Comparison of ENCODE assay signal across 15 cellular contexts in the genomic region with DNA sequence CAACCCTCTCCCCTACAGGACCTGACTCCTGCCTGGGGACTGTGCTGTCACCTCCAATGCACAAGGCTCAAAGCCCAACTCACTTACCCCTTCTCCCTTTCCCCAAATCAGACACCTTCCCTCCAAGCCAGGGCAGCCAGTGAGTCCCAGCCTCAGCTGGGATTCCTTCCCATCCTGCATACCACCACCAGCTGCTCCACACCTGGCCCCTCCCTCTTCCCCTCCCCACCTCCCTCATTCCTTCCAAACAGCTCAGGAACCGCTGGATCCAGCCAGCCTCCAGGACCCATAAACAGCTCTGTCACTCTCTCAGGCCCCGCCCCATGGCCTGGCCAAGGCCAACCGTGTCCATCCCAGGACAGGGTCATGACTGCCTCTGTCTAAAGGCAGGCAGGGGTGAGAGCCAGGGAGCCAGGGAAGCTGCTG. TPM values are rescaled to one million over a fixed set of nuclear protein-coding genes. Genes with fewer than 3 reads are reported as not detected.
DNase-seq lines count a peak whose midpoint lies in the region; ATAC-seq lines count a peak whose summit lies in the region.
"Had no signal": no experiment of that assay in that cellular context is flagged by ENCODE, and none has a peak within 500 bp of the region (broad histone marks: within the 10 kb centered on the region; RNA-seq: fewer than 3 reads in every experiment).

No MANE protein-coding gene starts in this region.

- H3K23ac ChIP-seq in mesendoderm (ENCODE audit: low read length) = no peak overlapping the region

- H3K9me3 ChIP-seq in aorta (ENCODE audit: control insufficient read depth, low read length) = no peaks in the 10 kb centered on the region
- H3K9me3 ChIP-seq: suprapubic skin had no signal

- H4K5ac ChIP-seq in mesendoderm (ENCODE audit: low read length) = no peak overlapping the region

- ATAC-seq in effector memory CD8-positive, alpha-beta T cell (replicated peaks) = no peak
- ATAC-seq in aorta (ENCODE audit: low FRiP score) = no peak
- ATAC-seq: activated naive CD8-positive, alpha-beta T cell treated with anti-CD3 and anti-CD28 coated beads, Interleukin-2, amount 50 U/mL, for 24 hours had no signal

- H3K4me1 ChIP-seq in mesendoderm (ENCODE audit: control insufficient read depth, low read depth, low read length) (peaks cover 2% of the 10 kb centered on the region), aorta (ENCODE audit: control insufficient read depth in 1 of 2, insufficient read depth in 2 of 2, low read length in 2 of 2) (peaks cover 0 to 2% of the 10 kb centered on the region in 2 donors)

- H3K9ac ChIP-seq in mesendoderm (ENCODE audit: low read length) = no peak overlapping the region

- H4K8ac ChIP-seq in mesendoderm (ENCODE audit: low read depth, low read length) = no peak overlapping the region

- H3K56ac ChIP-seq in mesendoderm (ENCODE audit: low read length) = no peak overlapping the region

- no peak overlapping the region for H2BK120ac ChIP-seq in mesendoderm (ENCODE audit: low read depth, low read length)

- H3K4me1 Mint-ChIP-seq in effector memory CD8-positive, alpha-beta T cell (ENCODE audit: low read depth in 2 of 2) = peaks cover 24 to 26% of the 10 kb centered on the region in 2 donors

- no CpG with 5 or more reads among the region's 3 CpGs for WGBS in mesendoderm (ENCODE audit: extremely low coverage, insufficient coverage, low lambda C conversion rate)
- WGBS in aorta, 2 donors = 58 to 60% methylated on average over 3 of the region's 3 CpGs

- H3K9me3 Mint-ChIP-seq in effector memory CD8-positive, alpha-beta T cell = no peaks in the 10 kb centered on the region
- H3K9me3 Mint-ChIP-seq: activated naive CD8-positive, alpha-beta T cell treated with anti-CD3 and anti-CD28 coated beads, Interleukin-2, amount 50 U/mL, for 24 hours; naive B cell had no signal

- no peak overlapping the region for H3K4me3 Mint-ChIP-seq in effector memory CD8-positive, alpha-beta T cell
- H3K4me3 Mint-ChIP-seq: activated naive CD8-positive, alpha-beta T cell treated with anti-CD3 and anti-CD28 coated beads, Interleukin-2, amount 50 U/mL, for 24 hours had no signal

- peaks cover 19% of the 10 kb centered on the region for H3K79me1 ChIP-seq in mesendoderm (ENCODE audit: low read length)

- no peak overlapping the region for H3K4me3 ChIP-seq in mesendoderm (ENCODE audit: low read length)
- H3K4me3 ChIP-seq in aorta (ENCODE audit: low read length in 2 of 2) = no peak overlapping the region
- H3K4me3 ChIP-seq: suprapubic skin had no signal

- no peaks in the 10 kb centered on the region for H3K36me3 ChIP-seq in mesendoderm (ENCODE audit: control insufficient read depth, insufficient read depth, low read length)
- no peaks in the 10 kb centered on the region for H3K36me3 ChIP-seq in aorta (ENCODE audit: control insufficient read depth in 1 of 2, insufficient read depth in 2 of 2, low read length in 1 of 2)
- H3K36me3 ChIP-seq: suprapubic skin had no signal

- peaks cover 11% of the 10 kb centered on the region for H3K79me2 ChIP-seq in mesendoderm (ENCODE audit: control insufficient read depth, insufficient read depth, low read length)

- H3K27ac Mint-ChIP-seq in effector memory CD8-positive, alpha-beta T cell = peak overlapping the region; percentile 53 to 64
- H3K27ac Mint-ChIP-seq: activated naive CD8-positive, alpha-beta T cell treated with anti-CD3 and anti-CD28 coated beads, Interleukin-2, amount 50 U/mL, for 24 hours had no signal

- intact Hi-C loops in aorta (cut with DNase I) = no loop called here

- no peak overlapping the region for H2AK5ac ChIP-seq in mesendoderm (ENCODE audit: low read length)

- no peak overlapping the region for H3K4me2 ChIP-seq in mesendoderm (ENCODE audit: low read length)

- H3K18ac ChIP-seq in mesendoderm (ENCODE audit: low read length) = no peak overlapping the region

- H3K27me3 ChIP-seq in mesendoderm (ENCODE audit: insufficient read depth, low read length, poor library complexity) = no peaks in the 10 kb centered on the region
- H3K27me3 ChIP-seq in aorta (ENCODE audit: control insufficient read depth in 1 of 2, insufficient read depth in 2 of 2, low read length in 1 of 2) = no peaks in the 10 kb centered on the region
- H3K27me3 ChIP-seq: suprapubic skin had no signal

- peak; percentile 70 for DNase-seq in DMS 273 (lab: John Stamatoyannopoulos, UW; ENCODE audit: unreplicated experiment)
- no peak for DNase-seq in DMS 273 treated with DMSO at 0.1 percent for 48 hours (lab: John Stamatoyannopoulos, UW)
- peak; percentile 15 for DNase-seq in NCI-H1105 (lab: John Stamatoyannopoulos, UW)
- no peak for DNase-seq in effector memory CD8-positive, alpha-beta T cell
- DNase-seq in mesendoderm = peak; percentile 92
- no peak for DNase-seq in aorta
- DNase-seq in GM03348 (ENCODE audit: low spot score) = no peak
- DNase-seq in NCI-H446 treated with DMSO at 0.1 percent for 48 hours (lab: John Stamatoyannopoulos, UW) = no peak
- DNase-seq: activated naive CD8-positive, alpha-beta T cell treated with anti-CD3 and anti-CD28 coated beads, Interleukin-2, amount 50 U/mL, for 24 hours; naive B cell; stimulated activated CD4-positive, alpha-beta T cell treated with anti-CD3 and anti-CD28 coated beads, Interleukin-15, amount 100 ng/mL, for 24 hours; WERI-Rb-1 had no signal

- H3K27ac ChIP-seq in mesendoderm (ENCODE audit: low read depth, low read length) = no peak overlapping the region
- no peak overlapping the region for H3K27ac ChIP-seq in aorta (ENCODE audit: low read depth in 1 of 2, low read length in 2 of 2)
- H3K27ac ChIP-seq: 22Rv1, C4-2B, suprapubic skin, WERI-Rb-1 had no signal

- peaks cover 7% of the 10 kb centered on the region for H3K36me3 Mint-ChIP-seq in effector memory CD8-positive, alpha-beta T cell (ENCODE audit: insufficient read depth)
- H3K36me3 Mint-ChIP-seq: naive B cell had no signal

- H2BK5ac ChIP-seq in mesendoderm (ENCODE audit: low read length) = no peak overlapping the region

- H3K27me3 Mint-ChIP-seq in effector memory CD8-positive, alpha-beta T cell = no peaks in the 10 kb centered on the region
- H3K27me3 Mint-ChIP-seq: activated naive CD8-positive, alpha-beta T cell treated with anti-CD3 and anti-CD28 coated beads, Interleukin-2, amount 50 U/mL, for 24 hours; naive B cell had no signal

- no peak overlapping the region for H3K4ac ChIP-seq in mesendoderm (ENCODE audit: low read depth, low read length)

- no peak overlapping the region for H2BK15ac ChIP-seq in mesendoderm (replicated peaks; ENCODE audit: low read depth)

RNA-seq across cellular contexts. Expression of a gene that starts 41.4 kb away (rescaled TPM):
- 101 TPM for polyA plus RNA-seq in mesendoderm (2013, experiment 1 of 2)
- 108 TPM for polyA plus RNA-seq in mesendoderm (2013, experiment 2 of 2)
- total RNA-seq in aorta = 10 to 100 TPM; 12.5 to 20.9 TPM
- 10 to 100 TPM; 14.4 to 22.6 TPM for polyA plus RNA-seq in aorta

Comparison
In these comparisons a context has a peak if more than half of its experiments do, and no peak if none do; other contexts are left out.
1. DNase-seq: peak in DMS 273 (single experiment), NCI-H1105 (single experiment) and mesendoderm (single experiment); none in DMS 273 treated with DMSO at 0.1 percent for 48 hours (single experiment), effector memory CD8-positive, alpha-beta T cell (0 of 3), aorta (0 of 2), GM03348 (single experiment) and NCI-H446 treated with DMSO at 0.1 percent for 48 hours (single experiment).